In genomic region chr7:150380463-150380862, GRCh38 we compare ENCODE assay signal across 8 cellular contexts. TPM values are rescaled to one million over a fixed set of nuclear protein-coding genes. Genes with fewer than 3 reads are reported as not detected.
DNase-seq lines count a peak whose midpoint lies in the region; ATAC-seq and TF ChIP-seq lines count a peak whose summit lies in the region.

No MANE protein-coding gene starts in this region.

- H3K9me3 ChIP-seq in HUES6 (ENCODE audit: control insufficient read depth, insufficient read depth, low read depth, low read length): no peaks in the 10 kb centered on the region

- H3K27me3 ChIP-seq in HUES6 (ENCODE audit: control insufficient read depth, insufficient read depth, low read length) (no peaks in the 10 kb centered on the region), dorsolateral prefrontal cortex (no peaks in the 10 kb centered on the region), rectal smooth muscle tissue (ENCODE audit: control insufficient read depth, insufficient read depth, low read length) (no peaks in the 10 kb centered on the region)

- intact Hi-C loops in dorsolateral prefrontal cortex (cut with DNase I): loop anchor here in 1 of 2 donors (10.0 kb wide), 1 partner anchor 496 kb away; no protein-coding TSS in a partner anchor

- peaks cover under 1% of the 10 kb centered on the region; the same call in 1 of the 2 replicates for H3K36me3 ChIP-seq in HUES6 (ENCODE audit: control insufficient read depth, insufficient read depth, low read length)
- H3K36me3 ChIP-seq in rectal smooth muscle tissue (ENCODE audit: control insufficient read depth, insufficient read depth, low read length): no peaks in the 10 kb centered on the region

- peaks cover 75% of the 10 kb centered on the region for H3K4me1 ChIP-seq in HUES6 (ENCODE audit: control insufficient read depth, insufficient read depth, low read length)
- H3K4me1 ChIP-seq in rectal smooth muscle tissue (ENCODE audit: control insufficient read depth, insufficient read depth, low read length): peaks cover 12% of the 10 kb centered on the region

- no peak for ATAC-seq in HG02981 (IDR thresholded peaks at IDR 0.05; ENCODE audit: unreplicated experiment)

- no peak overlapping the region for H3K27ac ChIP-seq in HUES6 (ENCODE audit: low read depth, low read length)
- peak overlapping the region in 56 of 59 donors; percentile 47 to 100 (median 97) for H3K27ac ChIP-seq in dorsolateral prefrontal cortex
- H3K27ac ChIP-seq in rectal smooth muscle tissue (ENCODE audit: low read depth, low read length): no peak overlapping the region

- in situ Hi-C loops in GM13977 (cut with MboI; ENCODE audit: low pct_unique_long_range_greater_than_20kb, low sequenced_read_pairs, unreplicated experiment): no loop called here

- peak; percentile 74 for DNase-seq in GM13977 (ENCODE audit: low spot score)
- no peak for DNase-seq in dorsolateral prefrontal cortex
- DNase-seq in NCI-H2171 (lab: John Stamatoyannopoulos, UW): no peak
- no peak for DNase-seq in SHP77 treated with DMSO at 0.1 percent for 48 hours (lab: John Stamatoyannopoulos, UW)
- no peak for DNase-seq in activated CD4-positive, alpha-beta T cell treated with anti-CD3 and anti-CD28 coated beads, Interleukin-2, amount 50 U/mL, for 48 hours

- H3K9ac ChIP-seq in HUES6 (ENCODE audit: low read length) (peak overlapping the region; percentile 87), rectal smooth muscle tissue (ENCODE audit: low read length) (peak overlapping the region; percentile 7)

- H3K4me3 ChIP-seq in HUES6 (ENCODE audit: low read depth, low read length): peak overlapping the region; percentile 87
- H3K4me3 ChIP-seq in dorsolateral prefrontal cortex: peak overlapping the region in 55 of 59 donors; percentile 69 to 100 (median 93)
- H3K4me3 ChIP-seq in rectal smooth muscle tissue (ENCODE audit: low read length): peak overlapping the region; percentile 87

- TF ChIP-seq CTCF in GM13977 (IDR thresholded peaks at IDR 0.05; ENCODE audit: extremely low read depth, insufficient read depth, missing control alignments) (no peak), dorsolateral prefrontal cortex (IDR thresholded peaks at IDR 0.05 in 54 of 56, conservative IDR thresholded peaks at IDR 0.05 in 2 of 56; ENCODE audit: low read depth in 1 of 56, partially characterized antibody in 56 of 56) (no peak)

RNA-seq across cellular contexts. Expression of gene ZNF775, which starts 1.3 kb away (rescaled TPM):
- total RNA-seq in dorsolateral prefrontal cortex: 10 to 100 TPM in 91 of 120 experiments, 1 to 10 TPM in 29; 6.0 to 19.8 (median 12.1) TPM

RNA-seq across cellular contexts. Expression of gene REPIN1, which starts 11.8 kb away (rescaled TPM):
- total RNA-seq in dorsolateral prefrontal cortex: 100 to 1,000 TPM in 95 of 120 experiments, 10 to 100 TPM in 25; 82.2 to 205 (median 110) TPM

RNA-seq across cellular contexts. Expression of gene RARRES2, which starts 39.0 kb away (rescaled TPM):
- 10 to 100 TPM; 13.5 to 63.7 (median 23.5) TPM for total RNA-seq in dorsolateral prefrontal cortex

RNA-seq across cellular contexts. Expression of gene ACTR3C, which starts 57.1 kb away (rescaled TPM):
- total RNA-seq in dorsolateral prefrontal cortex: 10 to 100 TPM in 55 of 120 experiments, 1 to 10 TPM in 65; 1.9 to 30.5 (median 9.7) TPM

RNA-seq across cellular contexts. Expression of gene LRRC61, which starts 57.3 kb away (rescaled TPM):
- total RNA-seq in dorsolateral prefrontal cortex: 10 to 100 TPM in 24 of 120 experiments, 1 to 10 TPM in 96; 2.9 to 15.0 (median 7.7) TPM

Comparison
In these comparisons a context has a peak if more than half of its experiments do, and no peak if none do; other contexts are left out.
1. H3K27ac ChIP-seq: peak in dorsolateral prefrontal cortex (56 of 59); none in HUES6 (single experiment) and rectal smooth muscle tissue (single experiment).
2. Peak in every context shown above with its lines, with median percentiles within 50 percentile points of each other: H3K4me3 ChIP-seq.